In genomic region chr17:63848834-63849689, GRCh38 we compare ENCODE assay signal across 9 cellular contexts. TPM values are rescaled to one million over a fixed set of nuclear protein-coding genes. Genes with fewer than 3 reads are reported as not detected.
DNase-seq lines count a peak whose midpoint lies in the region; ATAC-seq and TF ChIP-seq lines count a peak whose summit lies in the region.
"Had no signal": no experiment of that assay in that cellular context is flagged by ENCODE, and none has a peak within 500 bp of the region (broad histone marks: within the 10 kb centered on the region; RNA-seq: fewer than 3 reads in every experiment).

No MANE protein-coding gene starts in this region.

- no peak overlapping the region for H3K4me3 ChIP-seq in KMS-11 (IDR thresholded peaks at IDR 0.05; ENCODE audit: insufficient read depth, low read depth, low read length)

- TF ChIP-seq CTCF in KMS-11 (conservative IDR thresholded peaks at IDR 0.05; ENCODE audit: low read depth, low read length), result peak; percentile 80
- TF ChIP-seq CTCF in chondrocyte (IDR thresholded peaks at IDR 0.05), result peak; percentile 65

- DNase-seq in COLO829 (ENCODE audit: low spot score) (peak; percentile 94), chondrocyte (ENCODE audit: low spot score) (no peak), kidney tubule cell (ENCODE audit: low spot score) (peak; percentile 92), DMS153 treated with DMSO at 0.1 percent for 48 hours (lab: John Stamatoyannopoulos, UW; ENCODE audit: unreplicated experiment) (no peak)
- DNase-seq in activated CD4-positive, alpha-beta T cell treated with anti-CD3 and anti-CD28 coated beads for 4 hours, result peak; percentile 97 to 98
- DNase-seq in stimulated activated CD4-positive, alpha-beta T cell treated with anti-CD3 and anti-CD28 coated beads, Interleukin-1b, Interleukin-23, amount 100 ng/mL, for 24 hours (ENCODE audit: low read depth in 4 of 4, low spot score in 1 of 4), result peak; percentile 93 to 97 (median 96)

- H3K9ac ChIP-seq in KMS-11, result peak overlapping the region; percentile 48; the same call in 1 of the 2 replicates

- peaks cover 11% of the 10 kb centered on the region for H3K4me1 ChIP-seq in KMS-11 (ENCODE audit: low read depth, poor library complexity, severe bottlenecking)

- peak overlapping the region; percentile 57; the same call in 1 of the 2 replicates for H3K27ac ChIP-seq in KMS-11

- no peaks in the 10 kb centered on the region for H4K20me1 ChIP-seq in KMS-11 (ENCODE audit: insufficient read depth)

- peak overlapping the region; percentile 33 for H3K4me2 ChIP-seq in KMS-11

- H3K36me3 Mint-ChIP-seq in chondrocyte (ENCODE audit: low read depth), result no peaks in the 10 kb centered on the region

- H3K79me2 ChIP-seq in KMS-11 (ENCODE audit: insufficient read depth, low read depth), result no peaks in the 10 kb centered on the region

- H3K36me3 ChIP-seq in KMS-11 (ENCODE audit: insufficient read depth), result no peaks in the 10 kb centered on the region

- peak overlapping the region; percentile 61 for H2AFZ ChIP-seq in KMS-11 (ENCODE audit: low read depth)

- H3K27ac Mint-ChIP-seq in chondrocyte (ENCODE audit: unreplicated experiment), result peak overlapping the region; percentile 84

- peak; percentile 53 for ATAC-seq in GM21515 (IDR thresholded peaks at IDR 0.05; ENCODE audit: unreplicated experiment)

- H3K27me3 ChIP-seq in KMS-11 (ENCODE audit: insufficient read depth, low read depth), result no peaks in the 10 kb centered on the region

- peaks cover under 1% of the 10 kb centered on the region for H3K27me3 Mint-ChIP-seq in chondrocyte (ENCODE audit: low read depth)

- H3K4me3 Mint-ChIP-seq in chondrocyte (ENCODE audit: unreplicated experiment), result peak overlapping the region; percentile 63

- peaks cover 11% of the 10 kb centered on the region for H3K4me1 Mint-ChIP-seq in chondrocyte (ENCODE audit: low read depth)

- no peaks in the 10 kb centered on the region for H3K9me3 Mint-ChIP-seq in chondrocyte (ENCODE audit: low read depth)

RNA-seq across cellular contexts. Expression of gene SMARCD2, which starts 6.6 kb away (rescaled TPM):
- total RNA-seq in chondrocyte, result 30.7 to 35.1 TPM (median 34.6 TPM) in 3 replicates

RNA-seq across cellular contexts. Expression of gene FTSJ3, which starts 21.6 kb away (rescaled TPM):
- 26.5 to 41.4 TPM (median 27.9 TPM) in 3 replicates for total RNA-seq in chondrocyte

RNA-seq across cellular contexts. Expression of gene PSMC5, which starts 21.8 kb away (rescaled TPM):
- 92.3 to 112 TPM (median 94.9 TPM) in 3 replicates for total RNA-seq in chondrocyte

RNA-seq across cellular contexts. Expression of gene CSH2, which starts 24.4 kb away (rescaled TPM):
- 6.9 TPM in 1 of 3 replicates, not detected in the others for total RNA-seq in chondrocyte
- total RNA-seq: T-helper 2 cell treated with Interferon-gamma antibody and Interleukin-4, amounts not matched to agents 100 ng/mL and 5 ng/mL, for 36 hours had no signal

RNA-seq across cellular contexts. Expression of gene GH2, which starts 32.7 kb away (rescaled TPM):
- not detected in 3 replicates for total RNA-seq in chondrocyte
- total RNA-seq: T-helper 2 cell treated with Interferon-gamma antibody and Interleukin-4, amounts not matched to agents 100 ng/mL and 5 ng/mL, for 36 hours had no signal

Comparison
In these comparisons a context has a peak if more than half of its experiments do, and no peak if none do; other contexts are left out.
1. DNase-seq: peak in COLO829 (single experiment), activated CD4-positive, alpha-beta T cell treated with anti-CD3 and anti-CD28 coated beads for 4 hours (2 of 2), kidney tubule cell (single experiment) and stimulated activated CD4-positive, alpha-beta T cell treated with anti-CD3 and anti-CD28 coated beads, Interleukin-1b, Interleukin-23, amount 100 ng/mL, for 24 hours (4 of 4); none in chondrocyte (single experiment) and DMS153 treated with DMSO at 0.1 percent for 48 hours (single experiment).